ENCODE assay signal across 13 cellular contexts in the genomic region with DNA sequence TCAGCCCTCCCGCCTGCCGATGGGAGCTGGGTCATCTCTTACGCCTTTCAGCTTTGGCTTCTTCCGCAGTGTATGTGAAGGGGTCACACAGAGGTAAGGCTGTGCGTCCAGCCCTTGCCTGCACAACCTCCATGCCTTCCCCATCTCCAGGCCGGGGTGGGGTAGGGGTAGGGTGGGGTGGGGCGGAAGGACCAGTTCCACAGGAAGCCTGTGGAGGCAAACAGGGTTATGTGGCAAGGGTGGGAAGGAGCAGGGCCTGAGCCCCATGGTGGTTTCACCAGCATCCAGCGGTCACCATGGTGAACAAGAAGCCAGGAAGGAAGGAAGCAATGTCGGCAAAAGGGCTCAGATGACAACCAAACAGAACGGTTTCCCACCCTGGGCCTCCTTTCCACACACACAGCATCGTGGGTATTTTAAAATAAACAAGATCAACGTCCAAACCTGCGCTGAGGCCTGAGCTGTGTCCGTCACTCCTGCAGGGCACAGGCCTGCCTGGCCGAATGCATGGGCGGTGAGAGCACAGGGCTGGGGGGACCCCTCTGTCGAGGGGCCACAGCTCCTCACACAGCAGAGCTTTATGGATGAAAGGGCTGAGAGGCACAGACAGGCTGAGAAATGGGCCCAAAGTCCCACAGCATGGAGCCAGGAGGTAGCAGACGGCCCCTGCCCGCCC.
DNase-seq lines count a peak whose midpoint lies in the region; ATAC-seq and TF ChIP-seq lines count a peak whose summit lies in the region.
"Had no signal": no experiment of that assay in that cellular context is flagged by ENCODE, and none has a peak within 500 bp of the region (broad histone marks: within the 10 kb centered on the region; RNA-seq: fewer than 3 reads in every experiment).

No MANE protein-coding gene starts in this region.

- CTCF ChIA-PET in RWPE1 (lab: Yijun Ruan, JAX) (no interaction called here), HEK293T (lab: Yijun Ruan, JAX) (no interaction called here)

- no peaks in the 10 kb centered on the region for H3K27me3 Mint-ChIP-seq in activated T-cell treated with anti-CD3 and anti-CD28 coated beads, Interleukin-2, amount 50 U/mL, for 24 hours
- H3K27me3 Mint-ChIP-seq in endothelial cell (ENCODE audit: unreplicated experiment) = peaks cover 28% of the 10 kb centered on the region
- no peaks in the 10 kb centered on the region for H3K27me3 Mint-ChIP-seq in progenitor cell of endocrine pancreas

- WGBS in body of pancreas, 2 donors = 76 to 87% methylated on average over 18 to 19 of the region's 19 CpGs

- H3K9me3 ChIP-seq in body of pancreas = no peaks in the 10 kb centered on the region

- DNase-seq in activated T-cell treated with anti-CD3 and anti-CD28 coated beads, Interleukin-2, amount 50 U/mL, for 24 hours = no peak
- no peak for DNase-seq in activated T-cell treated with anti-CD3 and anti-CD28 coated beads, Interleukin-2, amount 50 U/mL, for 48 hours
- DNase-seq in RWPE1 (ENCODE audit: low spot score) (no peak), endothelial cell (ENCODE audit: low spot score) (no peak), progenitor cell of endocrine pancreas (ENCODE audit: low spot score, unreplicated experiment) (no peak), body of pancreas (no peak), HEK293T (ENCODE audit: extremely low spot score) (no peak)
- DNase-seq: activated CD8-positive, alpha-beta memory T cell treated with anti-CD3 and anti-CD28 coated beads for 24 hours; NCI-H2171 treated with DMSO at 0.1 percent for 48 hours; stimulated activated CD8-positive, alpha-beta memory T cell treated with anti-CD3 and anti-CD28 coated beads, Interleukin-4, amount 100 ng/mL, for 48 hours had no signal

- no peak overlapping the region for H3K4me3 ChIP-seq in body of pancreas

- TF ChIP-seq CTCF in RWPE1 (conservative IDR thresholded peaks at IDR 0.05; ENCODE audit: low read depth) (no peak), endothelial cell (IDR thresholded peaks at IDR 0.05; ENCODE audit: unreplicated experiment) (no peak), progenitor cell of endocrine pancreas (IDR thresholded peaks at IDR 0.05; ENCODE audit: unreplicated experiment) (no peak), body of pancreas (IDR thresholded peaks at IDR 0.05) (no peak)

- ATAC-seq in body of pancreas (no peak), HG02938 (IDR thresholded peaks at IDR 0.05; ENCODE audit: unreplicated experiment) (no peak)
- ATAC-seq: left lobe of liver had no signal

- H3K4me1 ChIP-seq in body of pancreas = peaks cover 34% of the 10 kb centered on the region

- H3K4me3 Mint-ChIP-seq in activated T-cell treated with anti-CD3 and anti-CD28 coated beads, Interleukin-2, amount 50 U/mL, for 24 hours = no peak overlapping the region
- H3K4me3 Mint-ChIP-seq in endothelial cell (ENCODE audit: unreplicated experiment) (peak overlapping the region; percentile 74), progenitor cell of endocrine pancreas (ENCODE audit: low read depth) (no peak overlapping the region)

- POLR2A ChIA-PET in RWPE1 (lab: Yijun Ruan, JAX; ENCODE audit: low non-redundant PET) = no interaction called here
- POLR2A ChIA-PET in HEK293T (lab: Yijun Ruan, JAX) = no interaction called here

- intact Hi-C loops in body of pancreas (cut with DNase I) = no loop called here

- H3K27ac Mint-ChIP-seq in activated T-cell treated with anti-CD3 and anti-CD28 coated beads, Interleukin-2, amount 50 U/mL, for 24 hours = peak overlapping the region; percentile 85
- H3K27ac Mint-ChIP-seq in endothelial cell (ENCODE audit: unreplicated experiment) (peak overlapping the region; percentile 89), progenitor cell of endocrine pancreas (peak overlapping the region; percentile 73)

- H3K27me3 ChIP-seq in body of pancreas = no peaks in the 10 kb centered on the region

- no peaks in the 10 kb centered on the region for H3K36me3 ChIP-seq in body of pancreas (replicated peaks in 1 of 2; ENCODE audit: insufficient read depth in 1 of 2, low read depth in 2 of 2)

- peaks cover 54% of the 10 kb centered on the region for H3K36me3 Mint-ChIP-seq in activated T-cell treated with anti-CD3 and anti-CD28 coated beads, Interleukin-2, amount 50 U/mL, for 24 hours (ENCODE audit: low read depth)
- H3K36me3 Mint-ChIP-seq in endothelial cell (ENCODE audit: low read depth, unreplicated experiment) (peaks cover 33% of the 10 kb centered on the region), progenitor cell of endocrine pancreas (ENCODE audit: insufficient read depth) (peaks cover 8% of the 10 kb centered on the region)

- H3K27ac ChIP-seq in RWPE1 = peak overlapping the region; percentile 41
- H3K27ac ChIP-seq in body of pancreas = no peak overlapping the region
- H3K27ac ChIP-seq: HL-60 had no signal

- TF ChIP-seq POLR2A in body of pancreas (IDR thresholded peaks at IDR 0.05) = no peak

- H3K4me1 Mint-ChIP-seq in activated T-cell treated with anti-CD3 and anti-CD28 coated beads, Interleukin-2, amount 50 U/mL, for 24 hours (ENCODE audit: low read depth) = peaks cover 50% of the 10 kb centered on the region
- H3K4me1 Mint-ChIP-seq in endothelial cell (ENCODE audit: unreplicated experiment) = peaks cover 46% of the 10 kb centered on the region
- H3K4me1 Mint-ChIP-seq in progenitor cell of endocrine pancreas (ENCODE audit: low read depth) = peaks cover 7% of the 10 kb centered on the region

- no peaks in the 10 kb centered on the region for H3K9me3 Mint-ChIP-seq in activated T-cell treated with anti-CD3 and anti-CD28 coated beads, Interleukin-2, amount 50 U/mL, for 24 hours
- H3K9me3 Mint-ChIP-seq in endothelial cell (ENCODE audit: unreplicated experiment) (no peaks in the 10 kb centered on the region), progenitor cell of endocrine pancreas (ENCODE audit: low read depth) (no peaks in the 10 kb centered on the region)

TF ChIP-seq in HEK293T, 16 proteins besides CTCF, POLR2A, EP300 and RAD21:
- TF ChIP-seq SUZ12 (IDR thresholded peaks at IDR 0.05) (no peak), FOXM1 (IDR thresholded peaks at IDR 0.05; ENCODE audit: borderline replicate concordance) (no peak), L3MBTL2 (conservative IDR thresholded peaks at IDR 0.05) (no peak), FOXK2 (IDR thresholded peaks at IDR 0.05) (no peak), TARDBP (IDR thresholded peaks at IDR 0.05) (no peak), BHLHE40 (IDR thresholded peaks at IDR 0.05; ENCODE audit: borderline replicate concordance) (no peak), HDGF (IDR thresholded peaks at IDR 0.05; ENCODE audit: borderline replicate concordance) (no peak), SP1 (IDR thresholded peaks at IDR 0.05) (no peak), FOXA1 (IDR thresholded peaks at IDR 0.05) (no peak), ARNT (IDR thresholded peaks at IDR 0.05) (no peak)
